ENCODE assay signal across 8 cellular contexts in the genomic region with DNA sequence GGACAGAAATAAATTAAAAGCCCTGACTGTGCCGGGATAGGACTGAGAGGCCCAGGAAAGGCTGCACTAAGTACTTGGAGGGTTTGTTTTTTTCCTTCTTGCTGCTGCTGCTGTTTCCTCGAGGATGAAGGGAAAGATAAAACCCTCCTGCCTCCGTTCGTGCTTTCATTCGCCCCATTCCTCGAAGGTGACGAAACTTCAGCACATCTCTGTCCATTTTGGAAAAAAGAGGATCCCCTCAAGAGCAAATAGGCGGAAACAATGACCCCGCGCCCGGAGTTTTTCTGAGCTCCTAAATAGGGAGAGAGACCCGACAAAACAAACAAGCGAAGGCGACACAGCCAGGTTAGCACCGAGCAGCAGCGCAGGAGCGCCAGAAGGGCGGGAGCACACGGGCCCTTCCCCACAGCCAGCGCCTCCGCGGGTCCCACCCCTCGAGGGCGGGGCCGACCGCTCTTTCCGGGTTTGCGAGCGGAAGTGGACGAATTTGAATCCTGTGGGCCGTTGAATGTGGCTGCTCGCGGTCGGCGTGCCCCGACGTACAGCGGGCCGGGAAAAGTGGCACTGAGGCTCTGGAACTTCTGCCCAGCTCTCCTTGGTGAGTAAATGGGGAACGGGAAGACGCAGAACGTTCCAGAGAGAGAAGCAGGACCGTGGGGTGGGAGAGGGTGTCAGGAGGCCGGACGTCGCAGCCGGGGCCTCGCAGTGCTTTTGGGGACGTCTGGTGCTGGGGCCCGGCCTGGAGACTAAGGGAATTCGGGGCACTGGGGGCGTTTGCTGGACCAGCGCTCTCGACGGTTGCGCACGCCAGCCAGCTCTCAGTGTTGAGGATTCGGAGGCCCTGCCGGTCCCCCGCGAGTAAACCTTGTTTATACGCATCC. TPM values are rescaled to one million over a fixed set of nuclear protein-coding genes. Genes with fewer than 3 reads are reported as not detected.
A peak's percentile ranks its signal among the peaks of the same experiment; 100 is the strongest.
DNase-seq lines count a peak whose midpoint lies in the region; ATAC-seq and TF ChIP-seq lines count a peak whose summit lies in the region.

Gene G2E3, plus strand, starts transcription at position 484 of the 881 bp plus-strand sequence. CDS start 21,922 bp downstream, outside the sequence.

- ATAC-seq in GM21447 (IDR thresholded peaks at IDR 0.05; ENCODE audit: unreplicated experiment), result peak; percentile 95

- peaks cover 46% of the 10 kb centered on the region for H3K79me2 ChIP-seq in OCI-LY1 (ENCODE audit: insufficient read depth, low read length)

- peak within 1 kb of the TSS; percentile 71 for H3K27ac ChIP-seq in HUES6 (ENCODE audit: low read depth, low read length)
- H3K27ac ChIP-seq in OCI-LY1 (ENCODE audit: low read depth, low read length, poor library complexity, severe bottlenecking), result peak within 1 kb of the TSS; percentile 63
- peak within 1 kb of the TSS; percentile 74 for H3K27ac ChIP-seq in epithelial cell of prostate

- H3K9me2 ChIP-seq in OCI-LY1 (ENCODE audit: low read depth, low read length), result no peaks in the 10 kb centered on the region

- H3K4me2 ChIP-seq in OCI-LY1 (ENCODE audit: low read length), result peak within 1 kb of the TSS; percentile 89

- no peak for TF ChIP-seq CTCF in OCI-LY1 (IDR thresholded peaks at IDR 0.05; ENCODE audit: low read length)

- DNase-seq in D341Med (ENCODE audit: low spot score) (peak; percentile 95), activated T-cell treated with anti-CD3 and anti-CD28 coated beads for 4 hours (peak; percentile 84), epithelial cell of prostate (ENCODE audit: low read depth, low spot score) (no peak), mucosa of gallbladder (ENCODE audit: low spot score) (peak; percentile 86)
- DNase-seq in stimulated activated CD8-positive, alpha-beta memory T cell treated with anti-CD3 and anti-CD28 coated beads, Interleukin-4, amount 100 ng/mL, for 4 hours (ENCODE audit: low read depth in 2 of 2, low spot score in 1 of 2), result peak; percentile 73 to 77

- H3K9me3 ChIP-seq in HUES6 (ENCODE audit: control insufficient read depth, insufficient read depth, low read depth, low read length) (no peaks in the 10 kb centered on the region), OCI-LY1 (ENCODE audit: low read length) (no peaks in the 10 kb centered on the region)

- H3F3A ChIP-seq in OCI-LY1 (ENCODE audit: insufficient read depth, low read length), result no peaks in the 10 kb centered on the region

- H3K36me3 ChIP-seq in HUES6 (ENCODE audit: control insufficient read depth, insufficient read depth, low read length), result peaks cover 18% of the 10 kb centered on the region
- peaks cover 24% of the 10 kb centered on the region for H3K36me3 ChIP-seq in OCI-LY1 (ENCODE audit: insufficient read depth, low read length)

- peak within 1 kb of the TSS; percentile 60 for H2AFZ ChIP-seq in OCI-LY1 (ENCODE audit: low read length)

- no peaks in the 10 kb centered on the region for H4K20me1 ChIP-seq in OCI-LY1 (ENCODE audit: insufficient read depth, low read length)

- H3K9ac ChIP-seq in HUES6 (ENCODE audit: low read length), result peak within 1 kb of the TSS; percentile 92
- peak within 1 kb of the TSS; percentile 91 for H3K9ac ChIP-seq in OCI-LY1 (ENCODE audit: low read length)

- H3K4me1 ChIP-seq in HUES6 (ENCODE audit: control insufficient read depth, insufficient read depth, low read length) (peaks cover 15% of the 10 kb centered on the region), OCI-LY1 (ENCODE audit: insufficient read depth, low read length, severe bottlenecking) (peaks cover 24% of the 10 kb centered on the region)

- H3K27me3 ChIP-seq in HUES6 (ENCODE audit: control insufficient read depth, insufficient read depth, low read length) (no peaks in the 10 kb centered on the region), OCI-LY1 (ENCODE audit: insufficient read depth, low read length) (no peaks in the 10 kb centered on the region)

- H3K4me3 ChIP-seq in HUES6 (ENCODE audit: low read depth, low read length) (peak within 1 kb of the TSS; percentile 98), OCI-LY1 (ENCODE audit: low read depth, low read length, poor library complexity, severe bottlenecking) (peak within 1 kb of the TSS; percentile 95)

RNA-seq across cellular contexts. Expression of gene G2E3, which starts in this region (rescaled TPM):
- 17.0 TPM for total RNA-seq in mucosa of gallbladder
